ENCODE assay signal across 11 cellular contexts in the genomic region with DNA sequence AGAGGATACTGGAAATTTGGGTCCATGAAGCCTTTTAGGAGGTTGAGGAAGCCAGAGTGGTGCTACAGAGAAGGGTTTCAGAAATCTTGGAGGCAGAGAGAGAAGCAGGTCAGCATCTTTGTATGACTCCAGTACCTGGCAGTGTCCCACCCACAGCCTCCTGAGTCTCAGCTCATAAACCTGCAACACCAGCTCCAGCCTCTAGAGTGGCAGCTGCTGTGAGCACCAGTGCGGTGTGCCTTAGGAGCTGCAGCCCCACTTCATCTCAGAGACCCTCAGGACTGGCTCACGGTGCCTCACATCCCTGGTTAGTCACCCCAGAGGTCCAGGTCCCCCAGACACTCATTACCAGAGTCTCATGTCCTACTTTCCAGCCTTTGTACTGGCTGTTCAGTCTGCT.
DNase-seq lines count a peak whose midpoint lies in the region; ATAC-seq, FAIRE-seq and TF ChIP-seq lines count a peak whose summit lies in the region.
"Had no signal": no experiment of that assay in that cellular context is flagged by ENCODE, and none has a peak within 500 bp of the region (broad histone marks: within the 10 kb centered on the region; RNA-seq: fewer than 3 reads in every experiment).

No MANE protein-coding gene starts in this region.

- no peak overlapping the region for H3K27ac Mint-ChIP-seq in activated CD4-positive, alpha-beta memory T cell treated with anti-CD3 and anti-CD28 coated beads for 36 hours
- no peak overlapping the region for H3K27ac Mint-ChIP-seq in activated CD4-positive, alpha-beta memory T cell treated with anti-CD3 and anti-CD28 coated beads, Interleukin-2, amount 10 ng/mL, durations not matched to agents 7 days and 5 days
- H3K27ac Mint-ChIP-seq: activated CD8-positive, alpha-beta memory T cell treated with anti-CD3 and anti-CD28 coated beads, Interleukin-2, amount 10 ng/mL, durations not matched to agents 7 days and 5 days had no signal

- TF ChIP-seq POLR2A in K562 (conservative IDR thresholded peaks at IDR 0.05) = no peak

- H3K79me2 ChIP-seq in K562 (ENCODE audit: control insufficient read depth, insufficient read depth, low read length) = no peaks in the 10 kb centered on the region

- H3K27ac ChIP-seq in K562 (ENCODE audit: extremely low read depth, low read depth, low read length) (no peak overlapping the region), ascending aorta (no peak overlapping the region)
- H3K27ac ChIP-seq: prostate gland had no signal

- no peaks in the 10 kb centered on the region for H3K4me1 Mint-ChIP-seq in activated CD4-positive, alpha-beta memory T cell treated with anti-CD3 and anti-CD28 coated beads for 36 hours (ENCODE audit: low read depth)
- H3K4me1 Mint-ChIP-seq in activated CD4-positive, alpha-beta memory T cell treated with anti-CD3 and anti-CD28 coated beads, Interleukin-2, amount 10 ng/mL, durations not matched to agents 7 days and 5 days = no peaks in the 10 kb centered on the region
- H3K4me1 Mint-ChIP-seq: activated CD8-positive, alpha-beta memory T cell treated with anti-CD3 and anti-CD28 coated beads, Interleukin-2, amount 10 ng/mL, durations not matched to agents 7 days and 5 days had no signal

- POLR2A ChIA-PET in activated CD4-positive, alpha-beta memory T cell treated with anti-CD3 and anti-CD28 coated beads for 36 hours (lab: Charles Lee) = no interaction called here
- POLR2A ChIA-PET in activated CD4-positive, alpha-beta memory T cell treated with anti-CD3 and anti-CD28 coated beads, Interleukin-2, amount 10 ng/mL, durations not matched to agents 7 days and 5 days (lab: Charles Lee) = no interaction called here
- POLR2A ChIA-PET in K562 (lab: Yijun Ruan, JAX) = interaction anchor here (0.6 to 1.8 kb wide), 6 partner anchors 17 to 131 kb away, joined by 3 to 5 read pairs (median 4); no protein-coding TSS in a partner anchor

- peak overlapping the region; percentile 79 for H2AFZ ChIP-seq in K562 (ENCODE audit: low read depth, low read length)

- no peaks in the 10 kb centered on the region for H4K20me1 ChIP-seq in K562 (replicated peaks; ENCODE audit: control insufficient read depth, insufficient read depth, low read length)

- no peaks in the 10 kb centered on the region for H3K36me3 ChIP-seq in K562 (ENCODE audit: control insufficient read depth, insufficient read depth, low read length)
- H3K36me3 ChIP-seq in ascending aorta = no peaks in the 10 kb centered on the region
- H3K36me3 ChIP-seq: prostate gland had no signal

- peak; percentile 12 for DNase-seq in activated CD4-positive, alpha-beta memory T cell treated with anti-CD3 and anti-CD28 coated beads for 36 hours
- no peak for DNase-seq in activated CD4-positive, alpha-beta memory T cell treated with anti-CD3 and anti-CD28 coated beads, Interleukin-2, amount 10 ng/mL, durations not matched to agents 7 days and 5 days
- DNase-seq in K562 (ENCODE audit: extremely low read depth in 1 of 4, low spot score in 3 of 4) = peak; percentile 53 to 80 (median 66)
- DNase-seq in stimulated activated CD4-positive, alpha-beta T cell treated with anti-CD3 and anti-CD28 coated beads, Interleukin-4, amount 100 ng/mL, for 24 hours = peak; percentile 3
- no peak for DNase-seq in activated CD4-positive, alpha-beta T cell treated with anti-CD3 and anti-CD28 coated beads, Interleukin-2, amount 50 U/mL, for 4 hours
- no peak for DNase-seq in NOMO-1 (lab: John Stamatoyannopoulos, UW; ENCODE audit: unreplicated experiment in 2 of 2)
- no peak for DNase-seq in ascending aorta (ENCODE audit: low spot score in 2 of 2)
- DNase-seq: activated CD8-positive, alpha-beta memory T cell treated with anti-CD3 and anti-CD28 coated beads, Interleukin-2, amount 10 ng/mL, durations not matched to agents 7 days and 5 days had no signal

- H3K9me3 ChIP-seq in K562 (replicated peaks; ENCODE audit: control insufficient read depth, insufficient read depth, low read depth, low read length) (no peaks in the 10 kb centered on the region), ascending aorta (peaks cover 0 to 3% of the 10 kb centered on the region in 2 donors)
- H3K9me3 ChIP-seq: prostate gland had no signal

- no TSS peak for BruUV-seq in K562 (replicated peaks; lab: Mats Ljungman, UMichigan)

- H3K4me3 Mint-ChIP-seq in activated CD4-positive, alpha-beta memory T cell treated with anti-CD3 and anti-CD28 coated beads for 36 hours = no peak overlapping the region
- H3K4me3 Mint-ChIP-seq in activated CD4-positive, alpha-beta memory T cell treated with anti-CD3 and anti-CD28 coated beads, Interleukin-2, amount 10 ng/mL, durations not matched to agents 7 days and 5 days = no peak overlapping the region
- H3K4me3 Mint-ChIP-seq: activated CD8-positive, alpha-beta memory T cell treated with anti-CD3 and anti-CD28 coated beads, Interleukin-2, amount 10 ng/mL, durations not matched to agents 7 days and 5 days had no signal

- peak; percentile 80 for FAIRE-seq in K562 (lab: Jason Lieb, UNC)
- FAIRE-seq: colon had no signal

- H3K27me3 ChIP-seq in K562 (ENCODE audit: control insufficient read depth in 2 of 2, insufficient read depth in 2 of 2, low read length in 2 of 2) (no peaks in the 10 kb centered on the region), ascending aorta (no peaks in the 10 kb centered on the region)

- TF ChIP-seq EP300 in K562 (IDR thresholded peaks at IDR 0.05; ENCODE audit: low read length) = no peak

- CTCF ChIA-PET in activated CD4-positive, alpha-beta memory T cell treated with anti-CD3 and anti-CD28 coated beads for 36 hours (lab: Charles Lee) = no interaction called here
- CTCF ChIA-PET in activated CD4-positive, alpha-beta memory T cell treated with anti-CD3 and anti-CD28 coated beads, Interleukin-2, amount 10 ng/mL, durations not matched to agents 7 days and 5 days (lab: Charles Lee) = no interaction called here
- CTCF ChIA-PET in K562 (lab: Yijun Ruan, JAX; ENCODE audit: low intra/inter-chr PET ratio) = interaction anchor here (1.1 kb wide), 1 partner anchor 187 kb away, joined by 4 read pairs; no protein-coding TSS in a partner anchor

- ATAC-seq in HG03159 (IDR thresholded peaks at IDR 0.05; ENCODE audit: unreplicated experiment) (peak; percentile 65), K562 (peak; percentile 98)
- ATAC-seq: activated CD8-positive, alpha-beta memory T cell treated with anti-CD3 and anti-CD28 coated beads, Interleukin-2, amount 10 ng/mL, durations not matched to agents 7 days and 5 days had no signal

- no peak overlapping the region for H3K4me2 ChIP-seq in K562 (ENCODE audit: insufficient read depth, low read length)

- H3K9ac ChIP-seq in K562 (ENCODE audit: insufficient read depth in 1 of 2, low read depth in 2 of 2, low read length in 2 of 2) = no peak overlapping the region; a peak in 1 of 4 replicates

- H3K27me3 Mint-ChIP-seq in activated CD4-positive, alpha-beta memory T cell treated with anti-CD3 and anti-CD28 coated beads for 36 hours = peaks cover 2% of the 10 kb centered on the region
- H3K27me3 Mint-ChIP-seq in activated CD4-positive, alpha-beta memory T cell treated with anti-CD3 and anti-CD28 coated beads, Interleukin-2, amount 10 ng/mL, durations not matched to agents 7 days and 5 days = peaks cover 2% of the 10 kb centered on the region

- intact Hi-C loops in activated CD4-positive, alpha-beta memory T cell treated with anti-CD3 and anti-CD28 coated beads for 36 hours (cut with micrococcal nuclease) = no loop called here
- intact Hi-C loops in K562 (cut with micrococcal nuclease) (no loop called here), ascending aorta (cut with DNase I) (no loop called here)

- peak in 1 of 2 experiments; percentile 37; a peak in 1 of 4 replicates for TF ChIP-seq RAD21 in K562 (CRISPR knock-in tag; conservative IDR thresholded peaks at IDR 0.05 in 1 of 2, IDR thresholded peaks at IDR 0.05 in 1 of 2)

- WGBS in K562 (ENCODE audit: insufficient coverage, low coverage, missing lambda C conversion rate) = 13% methylated on average over 2 of the region's 2 CpGs

- H3K4me3 ChIP-seq in K562 = no peak overlapping the region
- H3K4me3 ChIP-seq in ascending aorta = no peak overlapping the region
- H3K4me3 ChIP-seq: prostate gland had no signal

- H3K9me1 ChIP-seq in K562 (ENCODE audit: control insufficient read depth, insufficient read depth, low read length) = no peaks in the 10 kb centered on the region

- no peaks in the 10 kb centered on the region for H3K36me3 Mint-ChIP-seq in activated CD4-positive, alpha-beta memory T cell treated with anti-CD3 and anti-CD28 coated beads for 36 hours
- H3K36me3 Mint-ChIP-seq in activated CD4-positive, alpha-beta memory T cell treated with anti-CD3 and anti-CD28 coated beads, Interleukin-2, amount 10 ng/mL, durations not matched to agents 7 days and 5 days (ENCODE audit: low read depth) = no peaks in the 10 kb centered on the region
- H3K36me3 Mint-ChIP-seq: activated CD8-positive, alpha-beta memory T cell treated with anti-CD3 and anti-CD28 coated beads, Interleukin-2, amount 10 ng/mL, durations not matched to agents 7 days and 5 days had no signal

- H3K9me3 Mint-ChIP-seq in activated CD4-positive, alpha-beta memory T cell treated with anti-CD3 and anti-CD28 coated beads for 36 hours = peaks cover 3% of the 10 kb centered on the region
- no peaks in the 10 kb centered on the region for H3K9me3 Mint-ChIP-seq in activated CD4-positive, alpha-beta memory T cell treated with anti-CD3 and anti-CD28 coated beads, Interleukin-2, amount 10 ng/mL, durations not matched to agents 7 days and 5 days

- in situ Hi-C loops in K562 (cut with MboI) = no loop called here

- TF ChIP-seq CTCF in K562 (IDR thresholded peaks at IDR 0.05 in 2 of 3, conservative IDR thresholded peaks at IDR 0.05 in 1 of 3; ENCODE audit: insufficient read depth in 2 of 3, low read depth in 1 of 3, low read length in 3 of 3) (peak; percentile 59 to 86 (median 72)), ascending aorta (IDR thresholded peaks at IDR 0.05) (no peak)

- peaks cover 0 to 10% of the 10 kb centered on the region in 2 experiments; a peak in 1 of 5 replicates for H3K4me1 ChIP-seq in K562 (replicated peaks in 1 of 2; ENCODE audit: control insufficient read depth in 2 of 2, insufficient read depth in 2 of 2, low read length in 2 of 2)
- H3K4me1 ChIP-seq in ascending aorta = no peaks in the 10 kb centered on the region
- H3K4me1 ChIP-seq: prostate gland had no signal

TF ChIP-seq in K562, 482 proteins besides CTCF, POLR2A, EP300 and RAD21 (continues in another document):
- TF ChIP-seq, protein P1, sequence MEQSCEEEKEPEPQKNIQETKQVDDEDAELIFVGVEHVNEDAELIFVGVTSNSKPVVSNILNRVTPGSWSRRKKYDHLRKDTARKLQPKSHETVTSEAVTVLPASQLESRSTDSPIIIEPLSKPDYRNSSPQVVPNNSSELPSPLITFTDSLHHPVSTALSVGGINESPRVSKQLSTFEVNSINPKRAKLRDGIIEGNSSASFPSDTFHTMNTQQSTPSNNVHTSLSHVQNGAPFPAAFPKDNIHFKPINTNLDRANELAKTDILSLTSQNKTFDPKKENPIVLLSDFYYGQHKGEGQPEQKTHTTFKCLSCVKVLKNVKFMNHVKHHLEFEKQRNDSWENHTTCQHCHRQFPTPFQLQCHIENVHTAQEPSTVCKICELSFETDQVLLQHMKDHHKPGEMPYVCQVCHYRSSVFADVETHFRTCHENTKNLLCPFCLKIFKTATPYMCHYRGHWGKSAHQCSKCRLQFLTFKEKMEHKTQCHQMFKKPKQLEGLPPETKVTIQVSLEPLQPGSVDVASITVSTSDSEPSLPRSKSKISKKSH (CRISPR knock-in tag; IDR thresholded peaks at IDR 0.05) = no peak
- TF ChIP-seq RAD51 (IDR thresholded peaks at IDR 0.05; ENCODE audit: borderline replicate concordance, low read depth) = no peak

Comparison
In these comparisons a context has a peak if more than half of its experiments do, and no peak if none do; other contexts are left out.
1. DNase-seq: peak in activated CD4-positive, alpha-beta memory T cell treated with anti-CD3 and anti-CD28 coated beads for 36 hours (single experiment), K562 (4 of 4) and stimulated activated CD4-positive, alpha-beta T cell treated with anti-CD3 and anti-CD28 coated beads, Interleukin-4, amount 100 ng/mL, for 24 hours (single experiment); none in activated CD4-positive, alpha-beta memory T cell treated with anti-CD3 and anti-CD28 coated beads, Interleukin-2, amount 10 ng/mL, durations not matched to agents 7 days and 5 days (single experiment), activated CD4-positive, alpha-beta T cell treated with anti-CD3 and anti-CD28 coated beads, Interleukin-2, amount 50 U/mL, for 4 hours (0 of 2), NOMO-1 (0 of 2) and ascending aorta (0 of 2).
2. CTCF ChIP-seq: peak in K562 (3 of 3); none in ascending aorta (0 of 3).